ENCODE assay signal across 1 cellular context in genomic region chr11:46391578-46392420, GRCh38.
TF ChIP-seq lines count a peak whose summit lies in the region.

CHRM4 (minus strand) TSS chr11:46391776; CDS start chr11:46386557, 5,219 bp downstream.

TF ChIP-seq in HepG2, 621 proteins besides CTCF, POLR2A, EP300 and RAD21 (continued from another document and continues in another):
- TF ChIP-seq, protein P1, sequence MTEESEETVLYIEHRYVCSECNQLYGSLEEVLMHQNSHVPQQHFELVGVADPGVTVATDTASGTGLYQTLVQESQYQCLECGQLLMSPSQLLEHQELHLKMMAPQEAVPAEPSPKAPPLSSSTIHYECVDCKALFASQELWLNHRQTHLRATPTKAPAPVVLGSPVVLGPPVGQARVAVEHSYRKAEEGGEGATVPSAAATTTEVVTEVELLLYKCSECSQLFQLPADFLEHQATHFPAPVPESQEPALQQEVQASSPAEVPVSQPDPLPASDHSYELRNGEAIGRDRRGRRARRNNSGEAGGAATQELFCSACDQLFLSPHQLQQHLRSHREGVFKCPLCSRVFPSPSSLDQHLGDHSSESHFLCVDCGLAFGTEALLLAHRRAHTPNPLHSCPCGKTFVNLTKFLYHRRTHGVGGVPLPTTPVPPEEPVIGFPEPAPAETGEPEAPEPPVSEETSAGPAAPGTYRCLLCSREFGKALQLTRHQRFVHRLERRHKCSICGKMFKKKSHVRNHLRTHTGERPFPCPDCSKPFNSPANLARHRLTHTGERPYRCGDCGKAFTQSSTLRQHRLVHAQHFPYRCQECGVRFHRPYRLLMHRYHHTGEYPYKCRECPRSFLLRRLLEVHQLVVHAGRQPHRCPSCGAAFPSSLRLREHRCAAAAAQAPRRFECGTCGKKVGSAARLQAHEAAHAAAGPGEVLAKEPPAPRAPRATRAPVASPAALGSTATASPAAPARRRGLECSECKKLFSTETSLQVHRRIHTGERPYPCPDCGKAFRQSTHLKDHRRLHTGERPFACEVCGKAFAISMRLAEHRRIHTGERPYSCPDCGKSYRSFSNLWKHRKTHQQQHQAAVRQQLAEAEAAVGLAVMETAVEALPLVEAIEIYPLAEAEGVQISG (CRISPR knock-in tag; IDR thresholded peaks at IDR 0.05) = 0 out of 2 replicates have a peak, but pooled peaks have one; percentile 6
- TF ChIP-seq PAWR (CRISPR knock-in tag; IDR thresholded peaks at IDR 0.05; ENCODE audit: borderline replicate concordance) = no peak
- TF ChIP-seq MAZ (IDR thresholded peaks at IDR 0.05; ENCODE audit: borderline replicate concordance, low read depth, low read length) = peak; percentile 55; the same call in 1 of the 2 replicates
- TF ChIP-seq MAZ (CRISPR knock-in tag; IDR thresholded peaks at IDR 0.05; ENCODE audit: low read depth) = 0 out of 2 replicates have a peak, but pooled peaks have one; percentile 36
- TF ChIP-seq SP4 (CRISPR knock-in tag; IDR thresholded peaks at IDR 0.05) = no peak
- TF ChIP-seq ZNF333 (CRISPR knock-in tag; IDR thresholded peaks at IDR 0.05; ENCODE audit: borderline replicate concordance) = no peak
- no peak for TF ChIP-seq PRDM10 (CRISPR knock-in tag; IDR thresholded peaks at IDR 0.05; ENCODE audit: low read depth)
- TF ChIP-seq, protein P2, sequence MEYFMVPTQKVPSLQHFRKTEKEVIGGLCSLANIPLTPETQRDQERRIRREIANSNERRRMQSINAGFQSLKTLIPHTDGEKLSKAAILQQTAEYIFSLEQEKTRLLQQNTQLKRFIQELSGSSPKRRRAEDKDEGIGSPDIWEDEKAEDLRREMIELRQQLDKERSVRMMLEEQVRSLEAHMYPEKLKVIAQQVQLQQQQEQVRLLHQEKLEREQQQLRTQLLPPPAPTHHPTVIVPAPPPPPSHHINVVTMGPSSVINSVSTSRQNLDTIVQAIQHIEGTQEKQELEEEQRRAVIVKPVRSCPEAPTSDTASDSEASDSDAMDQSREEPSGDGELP (IDR thresholded peaks at IDR 0.05; ENCODE audit: borderline replicate concordance, low read depth) = peak; percentile 32; the same call in 1 of the 2 replicates
- TF ChIP-seq ZNF121 (CRISPR knock-in tag; IDR thresholded peaks at IDR 0.05) = no peak
- no peak for TF ChIP-seq ZNF816 (CRISPR knock-in tag; IDR thresholded peaks at IDR 0.05; ENCODE audit: borderline replicate concordance)
- peak; percentile 21 for TF ChIP-seq YY1 (IDR thresholded peaks at IDR 0.05; ENCODE audit: insufficient read depth, insufficient replicate concordance, low read depth, low read length)
- TF ChIP-seq ZSCAN30 (CRISPR knock-in tag; IDR thresholded peaks at IDR 0.05) = no peak
- peak; percentile 15; the same call in 1 of the 2 replicates for TF ChIP-seq CREB1 (IDR thresholded peaks at IDR 0.05)
- no peak for TF ChIP-seq CREB1 (CRISPR knock-in tag; IDR thresholded peaks at IDR 0.05)
- no peak for TF ChIP-seq ZFP37 (CRISPR knock-in tag; IDR thresholded peaks at IDR 0.05; ENCODE audit: borderline replicate concordance)
- no peak for TF ChIP-seq HCFC1 (IDR thresholded peaks at IDR 0.05; ENCODE audit: low read depth, low read length)
- no peak for TF ChIP-seq ZNF253 (CRISPR knock-in tag; IDR thresholded peaks at IDR 0.05; ENCODE audit: borderline replicate concordance)
- TF ChIP-seq ZNF451 (CRISPR knock-in tag; IDR thresholded peaks at IDR 0.05) = no peak
- no peak for TF ChIP-seq HNF4A (CRISPR knock-in tag; IDR thresholded peaks at IDR 0.05)
- no peak for TF ChIP-seq AGO2 (optimal IDR thresholded peaks at IDR 0.05; ENCODE audit: low read depth, low read length)
- TF ChIP-seq ZNF484 (CRISPR knock-in tag; IDR thresholded peaks at IDR 0.05; ENCODE audit: borderline replicate concordance, low read depth) = no peak
- TF ChIP-seq ONECUT2 (CRISPR knock-in tag; IDR thresholded peaks at IDR 0.05) = no peak
- TF ChIP-seq U2AF1 (optimal IDR thresholded peaks at IDR 0.05; ENCODE audit: low read depth, low read length) = no peak
- no peak for TF ChIP-seq NR3C1 (CRISPR knock-in tag; IDR thresholded peaks at IDR 0.05)
- no peak for TF ChIP-seq GTF3A (CRISPR knock-in tag; conservative IDR thresholded peaks at IDR 0.05)
- no peak for TF ChIP-seq IKZF4 (CRISPR knock-in tag; IDR thresholded peaks at IDR 0.05; ENCODE audit: borderline replicate concordance, low read depth, not compliant biosample characterization)
- TF ChIP-seq, protein P3, sequence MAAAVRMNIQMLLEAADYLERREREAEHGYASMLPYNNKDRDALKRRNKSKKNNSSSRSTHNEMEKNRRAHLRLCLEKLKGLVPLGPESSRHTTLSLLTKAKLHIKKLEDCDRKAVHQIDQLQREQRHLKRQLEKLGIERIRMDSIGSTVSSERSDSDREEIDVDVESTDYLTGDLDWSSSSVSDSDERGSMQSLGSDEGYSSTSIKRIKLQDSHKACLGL (CRISPR knock-in tag; IDR thresholded peaks at IDR 0.05) = no peak
- no peak for TF ChIP-seq ZNF562 (CRISPR knock-in tag; IDR thresholded peaks at IDR 0.05; ENCODE audit: borderline replicate concordance)
- TF ChIP-seq TFDP1 (CRISPR knock-in tag; IDR thresholded peaks at IDR 0.05; ENCODE audit: borderline replicate concordance) = 0 out of 2 replicates have a peak, but pooled peaks have one; percentile 23
- no peak for TF ChIP-seq KAT2B (IDR thresholded peaks at IDR 0.05; ENCODE audit: borderline replicate concordance, low read depth, low read length)
- no peak for TF ChIP-seq KLF16 (CRISPR knock-in tag; IDR thresholded peaks at IDR 0.05)
- no peak for TF ChIP-seq ZNF530 (CRISPR knock-in tag; IDR thresholded peaks at IDR 0.05; ENCODE audit: low read depth)
- no peak for TF ChIP-seq SRY (CRISPR knock-in tag; IDR thresholded peaks at IDR 0.05)
- TF ChIP-seq RARG (CRISPR knock-in tag; IDR thresholded peaks at IDR 0.05; ENCODE audit: low read depth) = no peak
- TF ChIP-seq CBX5 (CRISPR knock-in tag; IDR thresholded peaks at IDR 0.05; ENCODE audit: borderline replicate concordance) = no peak
- no peak for TF ChIP-seq ATAD3A (CRISPR knock-in tag; IDR thresholded peaks at IDR 0.05)
- TF ChIP-seq, protein P4, sequence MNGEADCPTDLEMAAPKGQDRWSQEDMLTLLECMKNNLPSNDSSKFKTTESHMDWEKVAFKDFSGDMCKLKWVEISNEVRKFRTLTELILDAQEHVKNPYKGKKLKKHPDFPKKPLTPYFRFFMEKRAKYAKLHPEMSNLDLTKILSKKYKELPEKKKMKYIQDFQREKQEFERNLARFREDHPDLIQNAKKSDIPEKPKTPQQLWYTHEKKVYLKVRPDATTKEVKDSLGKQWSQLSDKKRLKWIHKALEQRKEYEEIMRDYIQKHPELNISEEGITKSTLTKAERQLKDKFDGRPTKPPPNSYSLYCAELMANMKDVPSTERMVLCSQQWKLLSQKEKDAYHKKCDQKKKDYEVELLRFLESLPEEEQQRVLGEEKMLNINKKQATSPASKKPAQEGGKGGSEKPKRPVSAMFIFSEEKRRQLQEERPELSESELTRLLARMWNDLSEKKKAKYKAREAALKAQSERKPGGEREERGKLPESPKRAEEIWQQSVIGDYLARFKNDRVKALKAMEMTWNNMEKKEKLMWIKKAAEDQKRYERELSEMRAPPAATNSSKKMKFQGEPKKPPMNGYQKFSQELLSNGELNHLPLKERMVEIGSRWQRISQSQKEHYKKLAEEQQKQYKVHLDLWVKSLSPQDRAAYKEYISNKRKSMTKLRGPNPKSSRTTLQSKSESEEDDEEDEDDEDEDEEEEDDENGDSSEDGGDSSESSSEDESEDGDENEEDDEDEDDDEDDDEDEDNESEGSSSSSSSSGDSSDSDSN (CRISPR knock-in tag; IDR thresholded peaks at IDR 0.05) = no peak
- TF ChIP-seq, protein P5, sequence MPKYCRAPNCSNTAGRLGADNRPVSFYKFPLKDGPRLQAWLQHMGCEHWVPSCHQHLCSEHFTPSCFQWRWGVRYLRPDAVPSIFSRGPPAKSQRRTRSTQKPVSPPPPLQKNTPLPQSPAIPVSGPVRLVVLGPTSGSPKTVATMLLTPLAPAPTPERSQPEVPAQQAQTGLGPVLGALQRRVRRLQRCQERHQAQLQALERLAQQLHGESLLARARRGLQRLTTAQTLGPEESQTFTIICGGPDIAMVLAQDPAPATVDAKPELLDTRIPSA (CRISPR knock-in tag; IDR thresholded peaks at IDR 0.05; ENCODE audit: borderline replicate concordance) = 0 out of 2 replicates have a peak, but pooled peaks have one; percentile 6
- TF ChIP-seq SMAD9 (CRISPR knock-in tag; IDR thresholded peaks at IDR 0.05) = no peak
- peak; percentile 21 for TF ChIP-seq SKI (IDR thresholded peaks at IDR 0.05; ENCODE audit: partially characterized antibody)
- TF ChIP-seq ZNF501 (CRISPR knock-in tag; IDR thresholded peaks at IDR 0.05) = no peak
- no peak for TF ChIP-seq ZSCAN29 (CRISPR knock-in tag; conservative IDR thresholded peaks at IDR 0.05)
- TF ChIP-seq SUZ12 (IDR thresholded peaks at IDR 0.05; ENCODE audit: low read depth, low read length) = no peak
- no peak for TF ChIP-seq SALL1 (CRISPR knock-in tag; IDR thresholded peaks at IDR 0.05)
- TF ChIP-seq NCOR1 (IDR thresholded peaks at IDR 0.05; ENCODE audit: borderline replicate concordance, low read length) = no peak
- TF ChIP-seq ZNF234 (CRISPR knock-in tag; conservative IDR thresholded peaks at IDR 0.05) = no peak
- TF ChIP-seq ZNF605 (CRISPR knock-in tag; IDR thresholded peaks at IDR 0.05) = no peak
- no peak for TF ChIP-seq ZNF598 (CRISPR knock-in tag; IDR thresholded peaks at IDR 0.05; ENCODE audit: borderline replicate concordance)
- peak; percentile 30; the same call in 1 of the 2 replicates for TF ChIP-seq MAX (IDR thresholded peaks at IDR 0.05)
- peak; percentile 80 for TF ChIP-seq PATZ1 (CRISPR knock-in tag; IDR thresholded peaks at IDR 0.05)
- TF ChIP-seq EEA1 (CRISPR knock-in tag; IDR thresholded peaks at IDR 0.05; ENCODE audit: borderline replicate concordance) = no peak; the same call in 1 of the 2 replicates
- no peak for TF ChIP-seq NCOA1 (CRISPR knock-in tag; IDR thresholded peaks at IDR 0.05)
- no peak for TF ChIP-seq ZHX1 (CRISPR knock-in tag; IDR thresholded peaks at IDR 0.05; ENCODE audit: low read depth)
- TF ChIP-seq RFX3 (CRISPR knock-in tag; IDR thresholded peaks at IDR 0.05) = peak; percentile 66
